ENCODE assay signal across 1 cellular context in the genomic region with DNA sequence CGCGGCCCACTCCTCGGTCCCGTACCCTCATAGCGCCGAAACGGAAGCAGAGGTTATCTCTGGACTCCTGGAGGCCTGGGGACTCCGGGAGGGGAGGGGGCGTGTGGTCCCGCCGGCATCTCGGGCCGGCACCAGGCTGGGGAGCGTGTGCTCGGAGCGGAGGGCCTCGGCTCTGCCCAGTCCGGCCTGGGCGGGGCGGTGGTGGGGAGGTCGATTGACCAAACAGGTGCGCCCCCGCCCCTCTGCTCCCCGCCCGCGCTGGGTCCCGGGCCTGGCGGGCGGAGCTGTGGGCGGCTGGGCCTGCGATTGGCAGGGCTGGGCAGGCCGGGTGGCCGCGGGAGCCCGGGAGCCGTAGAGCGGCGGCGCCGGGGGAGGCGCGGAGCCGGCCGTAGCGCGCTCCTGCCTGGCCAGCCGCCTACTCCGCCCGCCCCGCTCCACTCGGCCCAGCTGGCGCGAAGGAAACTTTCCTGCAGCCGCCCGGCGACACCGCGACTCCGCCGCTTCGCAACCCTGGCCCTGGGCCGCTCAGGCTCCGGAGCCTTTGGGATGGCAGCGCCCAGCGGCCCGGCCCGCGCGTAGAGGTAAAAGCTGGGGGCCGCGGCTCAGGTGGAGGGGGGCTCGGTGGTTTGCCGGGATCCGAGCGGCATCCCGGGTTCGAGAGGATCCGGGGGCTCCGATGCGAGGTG.
A peak's percentile ranks its signal among the peaks of the same experiment; 100 is the strongest.
TF ChIP-seq lines count a peak whose summit lies in the region.

No MANE protein-coding gene starts in this region.

TF ChIP-seq in H1, 55 proteins besides CTCF, POLR2A, EP300 and RAD21:
- TF ChIP-seq, protein P1, sequence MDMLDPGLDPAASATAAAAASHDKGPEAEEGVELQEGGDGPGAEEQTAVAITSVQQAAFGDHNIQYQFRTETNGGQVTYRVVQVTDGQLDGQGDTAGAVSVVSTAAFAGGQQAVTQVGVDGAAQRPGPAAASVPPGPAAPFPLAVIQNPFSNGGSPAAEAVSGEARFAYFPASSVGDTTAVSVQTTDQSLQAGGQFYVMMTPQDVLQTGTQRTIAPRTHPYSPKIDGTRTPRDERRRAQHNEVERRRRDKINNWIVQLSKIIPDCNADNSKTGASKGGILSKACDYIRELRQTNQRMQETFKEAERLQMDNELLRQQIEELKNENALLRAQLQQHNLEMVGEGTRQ (IDR thresholded peaks at IDR 0.05; ENCODE audit: low read length) = no peak
- TF ChIP-seq GABPA (IDR thresholded peaks at IDR 0.05; ENCODE audit: borderline replicate concordance, insufficient read depth, low read length) (0 out of 2 replicates have a peak, but pooled peaks have one; percentile 12), SIN3A (conservative IDR thresholded peaks at IDR 0.05 in 1 of 2, IDR thresholded peaks at IDR 0.05 in 1 of 2; ENCODE audit: low read depth in 1 of 2, low read length in 2 of 2) (0 out of 4 replicates have a peak, but pooled peaks of 1 of the 2 experiments have one; percentile 36), TAF1 (IDR thresholded peaks at IDR 0.05; ENCODE audit: low read depth, low read length) (peak; percentile 60), SP1 (IDR thresholded peaks at IDR 0.05; ENCODE audit: low read depth, low read length) (no peak), PHF8 (conservative IDR thresholded peaks at IDR 0.05; ENCODE audit: low read depth, low read length) (peak; percentile 67), RBBP5 (IDR thresholded peaks at IDR 0.05; ENCODE audit: borderline replicate concordance, low read depth, low read length) (0 out of 2 replicates have a peak, but pooled peaks have one; percentile 73), EGR1 (IDR thresholded peaks at IDR 0.05; ENCODE audit: borderline replicate concordance, low read depth, low read length) (peak; percentile 16; the same call in 1 of the 2 replicates), CTBP2 (IDR thresholded peaks at IDR 0.05; ENCODE audit: borderline replicate concordance, insufficient read depth, insufficient read length, low read length) (no peak), KDM4A (IDR thresholded peaks at IDR 0.05; ENCODE audit: low read depth, low read length, severe bottlenecking) (peak; percentile 80)
- TF ChIP-seq, protein P2, sequence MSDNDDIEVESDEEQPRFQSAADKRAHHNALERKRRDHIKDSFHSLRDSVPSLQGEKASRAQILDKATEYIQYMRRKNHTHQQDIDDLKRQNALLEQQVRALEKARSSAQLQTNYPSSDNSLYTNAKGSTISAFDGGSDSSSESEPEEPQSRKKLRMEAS (IDR thresholded peaks at IDR 0.05) = peak; percentile 40; the same call in 1 of the 2 replicates
